8 cellular contexts compared by ENCODE assay signal in genomic region chr5:16465544-16466432, GRCh38. TPM values are rescaled to one million over a fixed set of nuclear protein-coding genes. Genes with fewer than 3 reads are reported as not detected.
DNase-seq lines count a peak whose midpoint lies in the region; ATAC-seq and TF ChIP-seq lines count a peak whose summit lies in the region.

Gene ZNF622 (minus strand): TSS chr5:16465800. CDS start chr5:16465665, 135 bp downstream.

- peak within 1 kb of the TSS; percentile 97 for H2AFZ ChIP-seq in PC-9

- H3K4me3 ChIP-seq in PC-9 (peak within 1 kb of the TSS; percentile 93), epithelial cell of proximal tubule (ENCODE audit: low read depth, low read length) (peak within 1 kb of the TSS; percentile 94)

- intact Hi-C loops in PC-9 (cut with micrococcal nuclease; ENCODE audit: unreplicated experiment), result loop anchor here (1.0 to 5.0 kb wide), 2 partner anchors 87 to 737 kb away; no protein-coding TSS in a partner anchor

- peaks cover 18% of the 10 kb centered on the region for H4K20me1 ChIP-seq in PC-9 (ENCODE audit: insufficient read depth)

- peaks cover 26% of the 10 kb centered on the region for H3K36me3 ChIP-seq in PC-9 (ENCODE audit: low read depth)

- peaks cover 8% of the 10 kb centered on the region; the same call in 1 of the 2 replicates for H3F3A ChIP-seq in PC-9 (ENCODE audit: insufficient read depth, low read depth)

- BruUV-seq in PC-9 (replicated peaks; lab: Mats Ljungman, UMichigan), result TSS peak; percentile 77

- H3K9me2 ChIP-seq in PC-9 (ENCODE audit: insufficient read depth), result no peaks in the 10 kb centered on the region

- H3K27ac ChIP-seq in PC-9, result peak within 1 kb of the TSS; percentile 50

- peak; percentile 98 for DNase-seq in DMS53 (lab: John Stamatoyannopoulos, UW)
- peak; percentile 89 for DNase-seq in KBM-7
- peak; percentile 89 to 97 for DNase-seq in PC-9
- peak; percentile 87 for DNase-seq in activated T-cell treated with anti-CD3 and anti-CD28 coated beads, Interleukin-2, amount 50 U/mL, for 1 hour
- no peak for DNase-seq in epithelial cell of proximal tubule (ENCODE audit: low read depth)
- peak; percentile 92 for DNase-seq in mucosa of gallbladder (ENCODE audit: low spot score)
- peak; percentile 68 to 82 for DNase-seq in stimulated activated CD8-positive, alpha-beta memory T cell treated with anti-CD3 and anti-CD28 coated beads, Interleukin-4, amount 100 ng/mL, for 4 hours (ENCODE audit: low read depth in 2 of 2, low spot score in 1 of 2)

- POLR2A ChIA-PET in PC-9 (lab: Charles Lee; ENCODE audit: unreplicated experiment), result interaction anchor here (0.6 to 0.7 kb wide), 4 partner anchors 31 to 1507 kb away, joined by 3 to 4 read pairs (median 3); no protein-coding TSS in a partner anchor

- in situ Hi-C loops in KBM-7 (cut with MboI; ENCODE audit: low pct_unique_long_range_greater_than_20kb, low sequenced_read_pairs), result no loop called here

- TF ChIP-seq CTCF in PC-9 (conservative IDR thresholded peaks at IDR 0.05) (no peak), epithelial cell of proximal tubule (conservative IDR thresholded peaks at IDR 0.05; ENCODE audit: low read depth, low read length) (no peak)

- no peaks in the 10 kb centered on the region for H3K27me3 ChIP-seq in PC-9 (ENCODE audit: insufficient read depth, low read depth)

- H3K79me2 ChIP-seq in PC-9 (ENCODE audit: low read depth), result peaks cover 66% of the 10 kb centered on the region

- H3K9me3 ChIP-seq in PC-9 (ENCODE audit: insufficient read depth, low read depth), result no peaks in the 10 kb centered on the region

- H3K4me1 ChIP-seq in PC-9 (replicated peaks; ENCODE audit: insufficient read depth), result peaks cover 36% of the 10 kb centered on the region

- peak; percentile 90 for ATAC-seq in GM21723 (IDR thresholded peaks at IDR 0.05; ENCODE audit: unreplicated experiment)

- peak within 1 kb of the TSS; percentile 93 for H3K4me2 ChIP-seq in PC-9

- CTCF ChIA-PET in PC-9 (lab: Charles Lee), result interaction anchor here (0.6 to 1.0 kb wide), 2 partner anchors 10 to 83 kb away, joined by 3 to 5 read pairs; no protein-coding TSS in a partner anchor

RNA-seq across cellular contexts. Expression of gene ZNF622, which starts in this region (rescaled TPM):
- total RNA-seq in PC-9 (2021), result 54.4 and 73.5 TPM in 2 replicates
- 43.3 and 47.2 TPM in 2 replicates for total RNA-seq in epithelial cell of proximal tubule
- 30.9 TPM for total RNA-seq in mucosa of gallbladder
